Comparison of ENCODE assay signal across 1 cellular context in the genomic region with DNA sequence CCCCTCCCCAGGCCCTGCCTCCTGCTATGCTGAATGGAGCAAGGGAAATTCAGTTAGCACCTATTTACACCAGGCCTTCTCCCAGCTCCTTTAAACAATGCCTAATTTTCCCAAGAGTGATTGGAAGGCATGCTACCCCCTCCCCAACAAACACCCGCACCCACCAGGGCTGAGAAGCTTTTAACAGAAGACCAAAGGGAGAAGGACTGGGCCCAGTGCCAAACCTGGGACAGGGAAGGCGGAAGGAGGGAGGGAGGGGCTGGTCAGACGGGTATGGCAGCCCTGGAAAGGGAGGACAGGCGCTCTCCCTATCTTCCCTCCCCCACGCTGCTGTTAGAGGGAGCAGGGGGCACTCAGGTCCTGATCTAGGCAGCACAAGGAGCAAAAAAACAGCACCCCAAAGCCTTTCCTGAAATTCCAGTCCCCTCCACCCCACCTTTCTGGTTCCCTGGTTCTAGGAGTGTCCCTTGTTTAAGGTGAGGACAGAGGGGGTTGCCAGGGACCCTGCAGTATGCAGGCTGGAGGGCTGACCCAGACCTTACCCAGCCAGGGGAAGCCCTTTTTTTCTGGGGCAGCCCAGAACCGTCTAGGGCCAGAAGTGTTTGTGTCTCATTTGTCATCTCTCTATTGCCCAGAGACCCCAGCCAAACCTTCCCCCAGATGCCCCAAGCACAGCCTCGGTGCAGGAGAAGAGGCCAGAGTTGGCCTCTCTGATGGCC.
TF ChIP-seq lines count a peak whose summit lies in the region.

No MANE protein-coding gene starts in this region.

TF ChIP-seq in HEK293, 187 proteins besides CTCF, POLR2A, EP300 and RAD21 (continued from another document):
- TF ChIP-seq, protein P1, sequence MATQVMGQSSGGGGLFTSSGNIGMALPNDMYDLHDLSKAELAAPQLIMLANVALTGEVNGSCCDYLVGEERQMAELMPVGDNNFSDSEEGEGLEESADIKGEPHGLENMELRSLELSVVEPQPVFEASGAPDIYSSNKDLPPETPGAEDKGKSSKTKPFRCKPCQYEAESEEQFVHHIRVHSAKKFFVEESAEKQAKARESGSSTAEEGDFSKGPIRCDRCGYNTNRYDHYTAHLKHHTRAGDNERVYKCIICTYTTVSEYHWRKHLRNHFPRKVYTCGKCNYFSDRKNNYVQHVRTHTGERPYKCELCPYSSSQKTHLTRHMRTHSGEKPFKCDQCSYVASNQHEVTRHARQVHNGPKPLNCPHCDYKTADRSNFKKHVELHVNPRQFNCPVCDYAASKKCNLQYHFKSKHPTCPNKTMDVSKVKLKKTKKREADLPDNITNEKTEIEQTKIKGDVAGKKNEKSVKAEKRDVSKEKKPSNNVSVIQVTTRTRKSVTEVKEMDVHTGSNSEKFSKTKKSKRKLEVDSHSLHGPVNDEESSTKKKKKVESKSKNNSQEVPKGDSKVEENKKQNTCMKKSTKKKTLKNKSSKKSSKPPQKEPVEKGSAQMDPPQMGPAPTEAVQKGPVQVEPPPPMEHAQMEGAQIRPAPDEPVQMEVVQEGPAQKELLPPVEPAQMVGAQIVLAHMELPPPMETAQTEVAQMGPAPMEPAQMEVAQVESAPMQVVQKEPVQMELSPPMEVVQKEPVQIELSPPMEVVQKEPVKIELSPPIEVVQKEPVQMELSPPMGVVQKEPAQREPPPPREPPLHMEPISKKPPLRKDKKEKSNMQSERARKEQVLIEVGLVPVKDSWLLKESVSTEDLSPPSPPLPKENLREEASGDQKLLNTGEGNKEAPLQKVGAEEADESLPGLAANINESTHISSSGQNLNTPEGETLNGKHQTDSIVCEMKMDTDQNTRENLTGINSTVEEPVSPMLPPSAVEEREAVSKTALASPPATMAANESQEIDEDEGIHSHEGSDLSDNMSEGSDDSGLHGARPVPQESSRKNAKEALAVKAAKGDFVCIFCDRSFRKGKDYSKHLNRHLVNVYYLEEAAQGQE (tag by site-specific recombination; IDR thresholded peaks at IDR 0.05) = no peak
- TF ChIP-seq ZNF677 (tag by site-specific recombination; IDR thresholded peaks at IDR 0.05) (no peak), SCRT2 (tag by site-specific recombination; IDR thresholded peaks at IDR 0.05) (no peak), ZNF341 (tag by site-specific recombination; IDR thresholded peaks at IDR 0.05; ENCODE audit: low read depth) (peak; percentile 60), ZFP3 (tag by site-specific recombination; IDR thresholded peaks at IDR 0.05; ENCODE audit: low read depth) (no peak), HOXA7 (CRISPR knock-in tag; IDR thresholded peaks at IDR 0.05; ENCODE audit: borderline replicate concordance) (no peak)
TF ChIP-seq in HEK293: peak in this region for 14.
